In the genomic region with DNA sequence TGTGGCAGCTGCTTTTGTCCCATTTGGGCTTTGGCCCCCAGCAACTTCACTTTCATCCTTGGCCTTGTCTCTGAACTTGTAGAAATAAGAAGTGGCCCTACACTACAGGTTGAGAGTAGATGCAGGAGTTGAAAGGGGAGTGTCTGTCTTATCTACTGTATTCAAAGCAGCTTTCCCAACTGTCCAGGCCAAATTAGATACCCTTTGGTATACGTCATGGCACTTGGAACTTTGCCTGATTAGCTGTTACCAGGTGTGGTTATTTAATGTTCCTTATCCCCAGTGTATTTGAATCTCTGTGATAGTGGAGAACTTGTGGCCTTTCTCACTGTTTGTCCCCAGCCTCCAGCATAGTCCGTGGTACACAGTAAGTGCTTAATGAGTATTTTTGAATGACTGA, we compare ENCODE assay signal across 29 cellular contexts.
"Had no signal": no experiment of that assay in that cellular context is flagged by ENCODE, and none has a peak within 500 bp of the region (broad histone marks: within the 10 kb centered on the region; RNA-seq: fewer than 3 reads in every experiment).

No MANE protein-coding gene starts in this region.

- H3K27ac ChIP-seq: cardiac muscle cell, SJCRH30, SK-N-MC, WERI-Rb-1 had no signal

- ATAC-seq: activated CD8-positive, alpha-beta memory T cell treated with anti-CD3 and anti-CD28 coated beads, Interleukin-2, amount 10 ng/mL, durations not matched to agents 7 days and 5 days had no signal

- H3K9me3 ChIP-seq: SJCRH30 had no signal

- H3K4me3 ChIP-seq: cardiac muscle cell, SJCRH30, SK-N-MC had no signal

- DNase-seq: activated CD4-positive, alpha-beta memory T cell treated with anti-CD3 and anti-CD28 coated beads, Interleukin-2, amount 10 ng/mL, durations not matched to agents 7 days and 5 days; activated CD4-positive, alpha-beta T cell treated with anti-CD3 and anti-CD28 coated beads for 1 hour; activated CD4-positive, alpha-beta T cell treated with anti-CD3 and anti-CD28 coated beads for 48 hours; activated CD4-positive, CD25-positive, alpha-beta regulatory T cell; activated CD8-positive, alpha-beta memory T cell treated with anti-CD3 and anti-CD28 coated beads for 24 hours; activated CD8-positive, alpha-beta memory T cell treated with anti-CD3 and anti-CD28 coated beads, Interleukin-2, amount 10 ng/mL, durations not matched to agents 7 days and 5 days; activated CD8-positive, alpha-beta memory T cell treated with anti-CD3 and anti-CD28 coated beads, Interleukin-2, amount 50 U/mL, for 48 hours; activated effector memory CD4-positive, alpha-beta T cell treated with Interleukin-2 at 50 U/mL for 16 hours; activated naive CD4-positive, alpha-beta T cell treated with anti-CD3 and anti-CD28 coated beads, Interleukin-2, amount 50 U/mL, for 16 hours; activated naive CD8-positive, alpha-beta T cell treated with anti-CD3 and anti-CD28 coated beads for 36 hours; activated T-cell treated with anti-CD3 and anti-CD28 coated beads, Interleukin-2, amount 50 U/mL, for 48 hours; amniotic stem cell; aorta; Karpas-422; KBM-7; NCI-H1048; NCI-H1105 treated with DMSO at 0.1 percent for 48 hours; NCI-H1436; NCI-H1694; NCI-H1930; NCI-H2081 treated with DMSO at 0.1 percent for 48 hours; NCI-H345; NCI-H524 treated with DMSO at 0.1 percent for 48 hours; SHP77; SJCRH30; T1000; WERI-Rb-1 had no signal

- H3K4me1 ChIP-seq: SJCRH30 had no signal

- H3K27me3 ChIP-seq: cardiac muscle cell, SJCRH30 had no signal
